ENCODE assay signal across 1 cellular context in the genomic region with DNA sequence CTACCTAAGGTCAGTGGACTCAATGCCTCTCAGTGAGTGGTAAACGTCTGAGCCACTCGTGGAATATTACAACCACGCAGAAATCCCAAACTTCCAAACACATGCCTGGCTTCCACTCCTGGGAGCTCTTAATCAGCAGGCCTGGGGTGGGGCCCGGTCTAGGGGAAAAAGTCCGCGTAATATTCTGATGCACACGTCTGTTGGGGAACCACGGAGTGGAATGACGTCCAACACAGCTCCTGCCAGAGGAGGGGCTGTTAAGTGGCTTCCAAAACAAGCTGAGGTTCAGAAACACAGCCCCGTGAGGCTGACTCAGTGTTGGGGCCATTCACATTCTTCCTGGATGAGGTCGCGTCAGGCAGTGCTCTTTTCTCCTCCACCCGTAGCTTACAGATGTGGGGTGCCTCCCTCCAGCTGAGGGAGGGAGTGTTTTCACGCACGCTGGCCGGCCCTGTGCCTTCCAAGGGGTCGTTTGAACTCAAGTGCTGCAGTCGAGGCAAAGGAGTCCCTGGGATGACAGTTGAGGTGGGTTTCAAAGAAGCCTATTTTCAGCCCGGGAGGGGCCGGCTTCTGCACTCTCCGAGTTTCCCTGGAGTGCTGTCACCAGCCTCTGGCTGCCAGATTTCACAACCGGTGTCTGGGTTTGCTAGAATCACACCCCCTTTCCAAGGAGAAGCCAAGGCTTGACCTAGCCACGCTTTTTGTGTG.
TF ChIP-seq lines count a peak whose summit lies in the region.

No MANE protein-coding gene starts in this region.

TF ChIP-seq in A549, 52 proteins besides CTCF, POLR2A, EP300 and RAD21 (continued from another document):
- TF ChIP-seq, protein P1, sequence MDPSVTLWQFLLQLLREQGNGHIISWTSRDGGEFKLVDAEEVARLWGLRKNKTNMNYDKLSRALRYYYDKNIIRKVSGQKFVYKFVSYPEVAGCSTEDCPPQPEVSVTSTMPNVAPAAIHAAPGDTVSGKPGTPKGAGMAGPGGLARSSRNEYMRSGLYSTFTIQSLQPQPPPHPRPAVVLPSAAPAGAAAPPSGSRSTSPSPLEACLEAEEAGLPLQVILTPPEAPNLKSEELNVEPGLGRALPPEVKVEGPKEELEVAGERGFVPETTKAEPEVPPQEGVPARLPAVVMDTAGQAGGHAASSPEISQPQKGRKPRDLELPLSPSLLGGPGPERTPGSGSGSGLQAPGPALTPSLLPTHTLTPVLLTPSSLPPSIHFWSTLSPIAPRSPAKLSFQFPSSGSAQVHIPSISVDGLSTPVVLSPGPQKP (IDR thresholded peaks at IDR 0.05; ENCODE audit: low read depth, low read length): no peak
- TF ChIP-seq PHF8 (IDR thresholded peaks at IDR 0.05; ENCODE audit: borderline replicate concordance, low read depth) (no peak), KDM1A (IDR thresholded peaks at IDR 0.05; ENCODE audit: low read depth) (no peak), KDM5A (IDR thresholded peaks at IDR 0.05) (no peak), RCOR1 (IDR thresholded peaks at IDR 0.05; ENCODE audit: low read depth, low read length) (no peak), EHF (CRISPR knock-in tag; IDR thresholded peaks at IDR 0.05) (no peak), FOSB (CRISPR knock-in tag; IDR thresholded peaks at IDR 0.05) (no peak), HDAC2 (IDR thresholded peaks at IDR 0.05) (no peak), NPAS2 (CRISPR knock-in tag; IDR thresholded peaks at IDR 0.05; ENCODE audit: borderline replicate concordance) (no peak), GATA3 (IDR thresholded peaks at IDR 0.05; ENCODE audit: borderline replicate concordance) (peak; percentile 67; the same call in 1 of the 2 replicates), NR3C1 (IDR thresholded peaks at IDR 0.05) (no peak), ZNF302 (CRISPR knock-in tag; IDR thresholded peaks at IDR 0.05) (no peak), SMC3 (IDR thresholded peaks at IDR 0.05) (0 out of 3 replicates have a peak, but pooled peaks have one; percentile 17), ZFP36 (IDR thresholded peaks at IDR 0.05; ENCODE audit: borderline replicate concordance, partially characterized antibody) (no peak), RARB (CRISPR knock-in tag; IDR thresholded peaks at IDR 0.05) (no peak), CBX8 (IDR thresholded peaks at IDR 0.05) (no peak), MYC (IDR thresholded peaks at IDR 0.05; ENCODE audit: borderline replicate concordance, low read length) (no peak)
- TF ChIP-seq, protein P2, sequence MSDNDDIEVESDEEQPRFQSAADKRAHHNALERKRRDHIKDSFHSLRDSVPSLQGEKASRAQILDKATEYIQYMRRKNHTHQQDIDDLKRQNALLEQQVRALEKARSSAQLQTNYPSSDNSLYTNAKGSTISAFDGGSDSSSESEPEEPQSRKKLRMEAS (IDR thresholded peaks at IDR 0.05): peak; percentile 37; the same call in 1 of the 2 replicates
- TF ChIP-seq, protein P3, sequence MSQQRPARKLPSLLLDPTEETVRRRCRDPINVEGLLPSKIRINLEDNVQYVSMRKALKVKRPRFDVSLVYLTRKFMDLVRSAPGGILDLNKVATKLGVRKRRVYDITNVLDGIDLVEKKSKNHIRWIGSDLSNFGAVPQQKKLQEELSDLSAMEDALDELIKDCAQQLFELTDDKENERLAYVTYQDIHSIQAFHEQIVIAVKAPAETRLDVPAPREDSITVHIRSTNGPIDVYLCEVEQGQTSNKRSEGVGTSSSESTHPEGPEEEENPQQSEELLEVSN (IDR thresholded peaks at IDR 0.05; ENCODE audit: borderline replicate concordance, low read depth): no peak
- TF ChIP-seq, protein P4, sequence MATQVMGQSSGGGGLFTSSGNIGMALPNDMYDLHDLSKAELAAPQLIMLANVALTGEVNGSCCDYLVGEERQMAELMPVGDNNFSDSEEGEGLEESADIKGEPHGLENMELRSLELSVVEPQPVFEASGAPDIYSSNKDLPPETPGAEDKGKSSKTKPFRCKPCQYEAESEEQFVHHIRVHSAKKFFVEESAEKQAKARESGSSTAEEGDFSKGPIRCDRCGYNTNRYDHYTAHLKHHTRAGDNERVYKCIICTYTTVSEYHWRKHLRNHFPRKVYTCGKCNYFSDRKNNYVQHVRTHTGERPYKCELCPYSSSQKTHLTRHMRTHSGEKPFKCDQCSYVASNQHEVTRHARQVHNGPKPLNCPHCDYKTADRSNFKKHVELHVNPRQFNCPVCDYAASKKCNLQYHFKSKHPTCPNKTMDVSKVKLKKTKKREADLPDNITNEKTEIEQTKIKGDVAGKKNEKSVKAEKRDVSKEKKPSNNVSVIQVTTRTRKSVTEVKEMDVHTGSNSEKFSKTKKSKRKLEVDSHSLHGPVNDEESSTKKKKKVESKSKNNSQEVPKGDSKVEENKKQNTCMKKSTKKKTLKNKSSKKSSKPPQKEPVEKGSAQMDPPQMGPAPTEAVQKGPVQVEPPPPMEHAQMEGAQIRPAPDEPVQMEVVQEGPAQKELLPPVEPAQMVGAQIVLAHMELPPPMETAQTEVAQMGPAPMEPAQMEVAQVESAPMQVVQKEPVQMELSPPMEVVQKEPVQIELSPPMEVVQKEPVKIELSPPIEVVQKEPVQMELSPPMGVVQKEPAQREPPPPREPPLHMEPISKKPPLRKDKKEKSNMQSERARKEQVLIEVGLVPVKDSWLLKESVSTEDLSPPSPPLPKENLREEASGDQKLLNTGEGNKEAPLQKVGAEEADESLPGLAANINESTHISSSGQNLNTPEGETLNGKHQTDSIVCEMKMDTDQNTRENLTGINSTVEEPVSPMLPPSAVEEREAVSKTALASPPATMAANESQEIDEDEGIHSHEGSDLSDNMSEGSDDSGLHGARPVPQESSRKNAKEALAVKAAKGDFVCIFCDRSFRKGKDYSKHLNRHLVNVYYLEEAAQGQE (IDR thresholded peaks at IDR 0.05): no peak
- TF ChIP-seq, protein P5, sequence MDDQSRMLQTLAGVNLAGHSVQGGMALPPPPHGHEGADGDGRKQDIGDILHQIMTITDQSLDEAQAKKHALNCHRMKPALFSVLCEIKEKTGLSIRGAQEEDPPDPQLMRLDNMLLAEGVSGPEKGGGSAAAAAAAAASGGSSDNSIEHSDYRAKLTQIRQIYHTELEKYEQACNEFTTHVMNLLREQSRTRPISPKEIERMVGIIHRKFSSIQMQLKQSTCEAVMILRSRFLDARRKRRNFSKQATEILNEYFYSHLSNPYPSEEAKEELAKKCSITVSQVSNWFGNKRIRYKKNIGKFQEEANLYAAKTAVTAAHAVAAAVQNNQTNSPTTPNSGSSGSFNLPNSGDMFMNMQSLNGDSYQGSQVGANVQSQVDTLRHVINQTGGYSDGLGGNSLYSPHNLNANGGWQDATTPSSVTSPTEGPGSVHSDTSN (IDR thresholded peaks at IDR 0.05): no peak
- TF ChIP-seq, protein P6, sequence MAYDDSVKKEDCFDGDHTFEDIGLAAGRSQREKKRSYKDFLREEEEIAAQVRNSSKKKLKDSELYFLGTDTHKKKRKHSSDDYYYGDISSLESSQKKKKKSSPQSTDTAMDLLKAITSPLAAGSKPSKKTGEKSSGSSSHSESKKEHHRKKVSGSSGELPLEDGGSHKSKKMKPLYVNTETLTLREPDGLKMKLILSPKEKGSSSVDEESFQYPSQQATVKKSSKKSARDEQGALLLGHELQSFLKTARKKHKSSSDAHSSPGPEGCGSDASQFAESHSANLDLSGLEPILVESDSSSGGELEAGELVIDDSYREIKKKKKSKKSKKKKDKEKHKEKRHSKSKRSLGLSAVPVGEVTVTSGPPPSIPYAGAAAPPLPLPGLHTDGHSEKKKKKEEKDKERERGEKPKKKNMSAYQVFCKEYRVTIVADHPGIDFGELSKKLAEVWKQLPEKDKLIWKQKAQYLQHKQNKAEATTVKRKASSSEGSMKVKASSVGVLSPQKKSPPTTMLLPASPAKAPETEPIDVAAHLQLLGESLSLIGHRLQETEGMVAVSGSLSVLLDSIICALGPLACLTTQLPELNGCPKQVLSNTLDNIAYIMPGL (CRISPR knock-in tag; IDR thresholded peaks at IDR 0.05; ENCODE audit: borderline replicate concordance): no peak
- TF ChIP-seq, protein P7, sequence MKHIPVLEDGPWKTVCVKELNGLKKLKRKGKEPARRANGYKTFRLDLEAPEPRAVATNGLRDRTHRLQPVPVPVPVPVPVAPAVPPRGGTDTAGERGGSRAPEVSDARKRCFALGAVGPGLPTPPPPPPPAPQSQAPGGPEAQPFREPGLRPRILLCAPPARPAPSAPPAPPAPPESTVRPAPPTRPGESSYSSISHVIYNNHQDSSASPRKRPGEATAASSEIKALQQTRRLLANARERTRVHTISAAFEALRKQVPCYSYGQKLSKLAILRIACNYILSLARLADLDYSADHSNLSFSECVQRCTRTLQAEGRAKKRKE (CRISPR knock-in tag; IDR thresholded peaks at IDR 0.05; ENCODE audit: low read depth): no peak
TF ChIP-seq in A549: peak in this region for 7.
